ENCODE assay signal across 12 cellular contexts in the genomic region with DNA sequence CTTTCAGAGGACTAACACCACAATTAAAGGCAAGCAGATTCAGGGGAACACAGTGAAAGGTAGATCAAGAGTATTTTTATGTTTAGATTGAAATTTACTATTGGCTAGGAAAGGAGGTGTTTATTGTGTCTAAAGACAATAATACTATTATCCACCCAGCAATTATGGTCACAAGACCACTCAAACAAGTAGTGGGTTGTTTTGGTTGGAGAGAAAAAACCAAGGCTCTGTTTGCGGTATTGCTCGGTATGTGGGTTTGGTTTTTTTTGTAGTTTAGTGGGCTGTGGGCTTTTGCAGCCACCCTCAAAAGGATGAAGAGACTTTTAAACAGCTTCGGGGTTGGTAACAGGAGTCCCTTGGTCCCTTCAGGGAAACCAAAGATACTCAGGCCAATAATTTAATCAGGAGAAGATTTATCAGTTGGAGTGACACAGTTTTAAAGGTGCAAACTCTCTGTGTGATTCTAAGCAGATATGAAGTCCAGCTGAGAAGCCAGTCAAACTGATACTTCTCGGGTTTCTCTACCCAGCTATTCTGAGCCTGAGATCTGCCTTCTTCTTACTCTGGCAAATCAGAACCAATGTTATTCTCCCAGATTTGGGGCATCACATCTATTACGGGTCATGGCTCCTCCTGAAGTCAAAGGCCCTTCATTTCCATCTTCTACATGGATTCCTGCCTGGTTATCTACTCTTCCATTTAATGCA.
DNase-seq lines count a peak whose midpoint lies in the region; ATAC-seq and FAIRE-seq lines count a peak whose summit lies in the region.
"Had no signal": no experiment of that assay in that cellular context is flagged by ENCODE, and none has a peak within 500 bp of the region (broad histone marks: within the 10 kb centered on the region; RNA-seq: fewer than 3 reads in every experiment).

No MANE protein-coding gene starts in this region.

- DNase-seq in GM19239 (ENCODE audit: insufficient read length, low spot score) = no peak
- DNase-seq in superior temporal gyrus (ENCODE audit: extremely low spot score) = peak; percentile 74
- DNase-seq in middle frontal gyrus (ENCODE audit: extremely low spot score, low spot score) = no peak
- DNase-seq in activated naive CD4-positive, alpha-beta T cell treated with anti-CD3 and anti-CD28 coated beads, Interleukin-2, amount 10 ng/mL, durations not matched to agents 7 days and 5 days = no peak
- DNase-seq in NCI-H2227 (lab: John Stamatoyannopoulos, UW; ENCODE audit: unreplicated experiment) = no peak
- DNase-seq: activated CD8-positive, alpha-beta memory T cell treated with anti-CD3 and anti-CD28 coated beads, Interleukin-2, amount 50 U/mL, for 48 hours; GOT3; NCI-H526 treated with DMSO at 0.1 percent for 48 hours; right lobe of liver had no signal

- no peak overlapping the region for H3K27ac Mint-ChIP-seq in activated naive CD4-positive, alpha-beta T cell treated with anti-CD3 and anti-CD28 coated beads, Interleukin-2, amount 10 ng/mL, durations not matched to agents 7 days and 5 days

- ATAC-seq in HG02642 (IDR thresholded peaks at IDR 0.05; ENCODE audit: poor library complexity, unreplicated experiment) = peak; percentile 70
- ATAC-seq in HG03457 (IDR thresholded peaks at IDR 0.05; ENCODE audit: unreplicated experiment) = peak; percentile 72
- ATAC-seq: right lobe of liver had no signal

- H3K4me3 Mint-ChIP-seq in activated naive CD4-positive, alpha-beta T cell treated with anti-CD3 and anti-CD28 coated beads, Interleukin-2, amount 10 ng/mL, durations not matched to agents 7 days and 5 days = no peak overlapping the region

- CTCF ChIA-PET in activated naive CD4-positive, alpha-beta T cell treated with anti-CD3 and anti-CD28 coated beads, Interleukin-2, amount 10 ng/mL, durations not matched to agents 7 days and 5 days (lab: Charles Lee) = no interaction called here

- H3K27me3 Mint-ChIP-seq in activated naive CD4-positive, alpha-beta T cell treated with anti-CD3 and anti-CD28 coated beads, Interleukin-2, amount 10 ng/mL, durations not matched to agents 7 days and 5 days = no peaks in the 10 kb centered on the region

- no peaks in the 10 kb centered on the region for H3K4me1 Mint-ChIP-seq in activated naive CD4-positive, alpha-beta T cell treated with anti-CD3 and anti-CD28 coated beads, Interleukin-2, amount 10 ng/mL, durations not matched to agents 7 days and 5 days

- H3K9me3 Mint-ChIP-seq in activated naive CD4-positive, alpha-beta T cell treated with anti-CD3 and anti-CD28 coated beads, Interleukin-2, amount 10 ng/mL, durations not matched to agents 7 days and 5 days = no peaks in the 10 kb centered on the region

- no peaks in the 10 kb centered on the region for H3K36me3 Mint-ChIP-seq in activated naive CD4-positive, alpha-beta T cell treated with anti-CD3 and anti-CD28 coated beads, Interleukin-2, amount 10 ng/mL, durations not matched to agents 7 days and 5 days

- peak; percentile 75 for FAIRE-seq in GM19239 (lab: Jason Lieb, UNC)
- FAIRE-seq: islet of Langerhans had no signal
